ENCODE assay signal across 8 cellular contexts in the genomic region with DNA sequence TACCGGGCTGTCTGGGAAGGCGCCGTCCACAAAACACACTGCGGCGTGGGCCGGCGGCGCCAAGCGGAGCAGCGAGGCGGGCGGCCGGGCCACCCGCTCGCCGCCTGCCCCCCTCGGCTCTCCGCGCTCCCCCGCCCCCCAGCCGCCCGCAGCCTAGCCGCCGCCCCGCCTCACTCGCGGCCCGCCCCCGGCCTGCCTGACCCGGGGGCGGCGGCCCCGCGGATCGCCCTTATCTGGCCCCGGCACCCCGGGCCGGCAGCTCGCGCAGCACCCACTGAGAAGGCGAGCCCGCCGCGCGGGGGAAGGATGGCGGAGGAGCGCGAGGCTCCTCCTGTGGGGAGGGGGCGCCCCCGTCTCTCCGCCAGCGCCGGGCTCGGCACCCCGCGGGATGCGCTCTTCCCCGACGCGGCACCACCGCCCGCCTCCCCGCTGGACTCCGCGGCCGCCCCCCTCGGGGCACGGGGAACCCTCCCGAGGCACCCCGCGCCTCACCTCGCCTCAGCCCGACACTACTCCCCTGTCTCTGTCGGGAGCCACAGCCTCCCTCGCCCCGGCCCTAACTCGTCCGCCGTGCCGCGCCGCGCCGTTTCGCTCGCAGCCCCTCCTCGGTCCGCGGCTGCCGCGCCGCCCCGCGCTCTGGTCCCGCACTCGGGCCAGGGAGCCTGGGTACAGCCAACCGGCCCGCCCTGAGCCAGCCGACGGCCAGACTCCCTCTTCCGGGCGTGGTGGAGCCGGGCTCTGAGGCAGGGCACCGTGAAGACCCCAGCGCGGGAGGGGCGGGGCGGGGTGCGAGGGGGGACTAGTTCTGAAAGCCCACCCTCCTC. TPM values are rescaled to one million over a fixed set of nuclear protein-coding genes. Genes with fewer than 3 reads are reported as not detected.
A peak's percentile ranks its signal among the peaks of the same experiment; 100 is the strongest.
DNase-seq lines count a peak whose midpoint lies in the region; ATAC-seq, FAIRE-seq and TF ChIP-seq lines count a peak whose summit lies in the region.

No MANE protein-coding gene starts in this region.

- H3K4me2 ChIP-seq in BLaER1 = peak overlapping the region; percentile 71
- H3K4me2 ChIP-seq in SU-DHL-6 (ENCODE audit: low read depth, low read length, poor library complexity, severe bottlenecking) = peak overlapping the region; percentile 77
- peak overlapping the region; percentile 94 for H3K4me2 ChIP-seq in astrocyte (ENCODE audit: low read length)
- peak overlapping the region; percentile 83 for H3K4me2 ChIP-seq in hepatocyte

- H3K27me3 Mint-ChIP-seq in astrocyte (ENCODE audit: low read depth, unreplicated experiment) = no peaks in the 10 kb centered on the region

- H3K36me3 ChIP-seq in BLaER1 = no peaks in the 10 kb centered on the region
- H3K36me3 ChIP-seq in SU-DHL-6 (ENCODE audit: low read length) = no peaks in the 10 kb centered on the region
- no peaks in the 10 kb centered on the region for H3K36me3 ChIP-seq in astrocyte (ENCODE audit: insufficient read depth, low read length)
- no peaks in the 10 kb centered on the region for H3K36me3 ChIP-seq in hepatocyte (replicated peaks; ENCODE audit: insufficient read depth, low read depth)

- ATAC-seq in GM19035 (IDR thresholded peaks at IDR 0.05; ENCODE audit: unreplicated experiment) = peak; percentile 48
- peak; percentile 39 for ATAC-seq in HG03196 (IDR thresholded peaks at IDR 0.05; ENCODE audit: unreplicated experiment)
- ATAC-seq in sciatic nerve = peak; percentile 51

- H3K9me3 ChIP-seq in BLaER1 (peaks cover 7% of the 10 kb centered on the region; the same call in 1 of the 2 replicates), SU-DHL-6 (ENCODE audit: insufficient read depth, low read length) (no peaks in the 10 kb centered on the region), astrocyte (ENCODE audit: insufficient read depth, low read depth, low read length) (no peaks in the 10 kb centered on the region), hepatocyte (ENCODE audit: low read depth) (no peaks in the 10 kb centered on the region)

- H3K4me3 ChIP-seq in BLaER1 = peak overlapping the region; percentile 78
- H3K4me3 ChIP-seq in SU-DHL-6 (ENCODE audit: insufficient read depth, low read length, poor library complexity, severe bottlenecking) = peak overlapping the region; percentile 67
- H3K4me3 ChIP-seq in astrocyte (ENCODE audit: insufficient read depth, low read depth, low read length) = peak overlapping the region; percentile 72
- H3K4me3 ChIP-seq in hepatocyte = peak overlapping the region; percentile 70

- no peak for FAIRE-seq in astrocyte (lab: Jason Lieb, UNC)

- peaks cover 4% of the 10 kb centered on the region for H3K4me1 Mint-ChIP-seq in astrocyte (ENCODE audit: low read depth, unreplicated experiment)

- H2AFZ ChIP-seq in SU-DHL-6 (ENCODE audit: low read depth, low read length, severe bottlenecking) = peak overlapping the region; percentile 74
- H2AFZ ChIP-seq in astrocyte (ENCODE audit: low read depth, low read length) = peak overlapping the region; percentile 60
- peak overlapping the region; percentile 44 for H2AFZ ChIP-seq in hepatocyte

- no peaks in the 10 kb centered on the region for H3K36me3 Mint-ChIP-seq in astrocyte (ENCODE audit: low read depth, unreplicated experiment)

- no peak overlapping the region for H3K27ac Mint-ChIP-seq in astrocyte (ENCODE audit: unreplicated experiment)

- H3K4me3 Mint-ChIP-seq in astrocyte (ENCODE audit: unreplicated experiment) = peak overlapping the region; percentile 88

- no peaks in the 10 kb centered on the region for H3K9me2 ChIP-seq in SU-DHL-6 (replicated peaks; ENCODE audit: insufficient read depth, low read length)
- H3K9me2 ChIP-seq in hepatocyte (replicated peaks; ENCODE audit: insufficient read depth) = no peaks in the 10 kb centered on the region

- H3K9ac ChIP-seq in BLaER1 (peak overlapping the region; percentile 90), SU-DHL-6 (ENCODE audit: low read length) (peak overlapping the region; percentile 84), astrocyte (ENCODE audit: low read length) (peak overlapping the region; percentile 88)

- no peak for TF ChIP-seq CTCF in SU-DHL-6 (IDR thresholded peaks at IDR 0.05; ENCODE audit: insufficient read depth, low read length, poor library complexity, severe bottlenecking)
- no peak for TF ChIP-seq CTCF in astrocyte (IDR thresholded peaks at IDR 0.05; ENCODE audit: insufficient read depth, low read depth, low read length)
- no peak for TF ChIP-seq CTCF in hepatocyte (IDR thresholded peaks at IDR 0.05; ENCODE audit: poor library complexity)

- H4K20me1 ChIP-seq in BLaER1 (peaks cover 37% of the 10 kb centered on the region), SU-DHL-6 (ENCODE audit: low read depth, low read length) (peaks cover 3% of the 10 kb centered on the region; the same call in 1 of the 2 replicates), astrocyte (ENCODE audit: insufficient read depth, low read length) (peaks cover 22% of the 10 kb centered on the region), hepatocyte (ENCODE audit: insufficient read depth, poor library complexity, severe bottlenecking) (peaks cover 15% of the 10 kb centered on the region)

- WGBS in hepatocyte (ENCODE audit: low lambda C conversion rate, missing lambda C conversion rate) = 59% methylated on average over 8 of the region's 109 CpGs

- H3K27ac ChIP-seq in BLaER1 (peak overlapping the region; percentile 87), SU-DHL-6 (ENCODE audit: low read depth, low read length) (peak overlapping the region; percentile 83), astrocyte (ENCODE audit: low read depth, low read length) (peak overlapping the region; percentile 83), hepatocyte (peak overlapping the region; percentile 99)

- H3K27me3 ChIP-seq in BLaER1 (peaks cover 51% of the 10 kb centered on the region), SU-DHL-6 (ENCODE audit: low read length) (no peaks in the 10 kb centered on the region), astrocyte (ENCODE audit: insufficient read depth, low read length) (no peaks in the 10 kb centered on the region), hepatocyte (no peaks in the 10 kb centered on the region)

- DNase-seq in astrocyte (ENCODE audit: low read depth) = no peak
- DNase-seq in hepatocyte (ENCODE audit: low spot score) = peak; percentile 62
- DNase-seq in sciatic nerve (ENCODE audit: low spot score) = peak; percentile 71
- no peak for DNase-seq in NCI-H1694 treated with DMSO at 0.1 percent for 48 hours (lab: John Stamatoyannopoulos, UW)

- H3K79me2 ChIP-seq in SU-DHL-6 (ENCODE audit: insufficient read depth, low read length) (peaks cover 24% of the 10 kb centered on the region; the same call in 1 of the 2 replicates), astrocyte (ENCODE audit: insufficient read depth, low read length) (peaks cover 44% of the 10 kb centered on the region), hepatocyte (peaks cover 42% of the 10 kb centered on the region)

- H3F3A ChIP-seq in SU-DHL-6 (ENCODE audit: insufficient read depth) = no peaks in the 10 kb centered on the region

- intact Hi-C loops in sciatic nerve (cut with DNase I) = no loop called here

- no peaks in the 10 kb centered on the region for H3K9me3 Mint-ChIP-seq in astrocyte (ENCODE audit: unreplicated experiment)

- H3K4me1 ChIP-seq in BLaER1 (peaks cover 18% of the 10 kb centered on the region), astrocyte (ENCODE audit: insufficient read depth, low read length) (peaks cover 8% of the 10 kb centered on the region), hepatocyte (ENCODE audit: insufficient read depth) (no peaks in the 10 kb centered on the region)

RNA-seq across cellular contexts. Expression of gene ATP11C, which starts 0.6 kb away (rescaled TPM):
- 20.1 and 24.6 TPM in 2 replicates for total RNA-seq in astrocyte
- total RNA-seq in hepatocyte = 22.3 and 25.0 TPM in 2 replicates
- 8.1 and 8.5 TPM in 2 replicates for polyA plus RNA-seq in hepatocyte
- total RNA-seq in sciatic nerve = 26.2 TPM

RNA-seq across cellular contexts. Expression of gene CXorf66, which starts 33.0 kb away (rescaled TPM):
- total RNA-seq in astrocyte = not detected in 2 replicates
- not detected in 2 replicates for total RNA-seq in hepatocyte
- not detected in 2 replicates for polyA plus RNA-seq in hepatocyte
- not detected for total RNA-seq in sciatic nerve

Comparison
In these comparisons a context has a peak if more than half of its experiments do, and no peak if none do; other contexts are left out.
1. DNase-seq: peak in hepatocyte (single experiment) and sciatic nerve (single experiment); none in astrocyte (single experiment) and NCI-H1694 treated with DMSO at 0.1 percent for 48 hours (single experiment).
2. Peak in every context shown above with its lines, with median percentiles within 50 percentile points of each other: H3K27ac ChIP-seq, H3K4me2 ChIP-seq, H3K4me3 ChIP-seq, H3K9ac ChIP-seq, ATAC-seq and H2AFZ ChIP-seq.